8 cellular contexts compared by ENCODE assay signal in genomic region chr16:87324411-87325275, GRCh38. TPM values are rescaled to one million over a fixed set of nuclear protein-coding genes. Genes with fewer than 3 reads are reported as not detected.
DNase-seq lines count a peak whose midpoint lies in the region; ATAC-seq and TF ChIP-seq lines count a peak whose summit lies in the region.

No MANE protein-coding gene starts in this region.

- H3K36me3 ChIP-seq in HEK293 (ENCODE audit: control insufficient read depth in 2 of 2, insufficient read depth in 1 of 2, low read length in 2 of 2) (peaks cover 0 to 26% of the 10 kb centered on the region in 2 experiments; a peak in 1 of 3 replicates), lung (ENCODE audit: control insufficient read depth in 2 of 2, insufficient read depth in 2 of 2, low read length in 2 of 2) (peaks cover 0 to 15% of the 10 kb centered on the region in 2 donors)

- H3K4me3 ChIP-seq in HEK293 (ENCODE audit: low read depth, low read length) (no peak overlapping the region), choroid plexus epithelial cell (ENCODE audit: low read depth, low read length) (no peak overlapping the region), lung (no peak overlapping the region)

- ATAC-seq in lung (ENCODE audit: insufficient read depth, low FRiP score) (no peak), HG03095 (IDR thresholded peaks at IDR 0.05; ENCODE audit: unreplicated experiment) (no peak)
- ATAC-seq in stimulated activated naive CD8-positive, alpha-beta T cell treated with anti-CD3 and anti-CD28 coated beads, Interleukin-15, Interleukin-2, amounts not matched to agents 100 U/mL and 50 U/mL, for 24 hours: peak; percentile 61

- DNase-seq in CD1c-positive myeloid dendritic cell (ENCODE audit: extremely low spot score): peak; percentile 39
- peak; percentile 23 for DNase-seq in choroid plexus epithelial cell (ENCODE audit: low read depth)
- no peak for DNase-seq in lung (ENCODE audit: low spot score)
- DNase-seq in stimulated activated naive CD8-positive, alpha-beta T cell treated with anti-CD3 and anti-CD28 coated beads, Interleukin-15, Interleukin-2, amounts not matched to agents 100 U/mL and 50 U/mL, for 24 hours: peak; percentile 47
- DNase-seq in NCI-H146 (lab: John Stamatoyannopoulos, UW): no peak

- H3K27me3 ChIP-seq in lung (ENCODE audit: control insufficient read depth, insufficient read depth): no peaks in the 10 kb centered on the region

- H3K4me1 ChIP-seq in HEK293 (ENCODE audit: control insufficient read depth, insufficient read depth, low read length): no peaks in the 10 kb centered on the region
- peaks cover 0 to 4% of the 10 kb centered on the region in 2 donors for H3K4me1 ChIP-seq in lung (ENCODE audit: control insufficient read depth in 2 of 2, insufficient read depth in 2 of 2, low read length in 2 of 2)

- peak; percentile 79 for TF ChIP-seq CTCF in HEK293 (tag by site-specific recombination; IDR thresholded peaks at IDR 0.05)
- peak; percentile 62 for TF ChIP-seq CTCF in VCaP (conservative IDR thresholded peaks at IDR 0.05)
- peak; percentile 78 for TF ChIP-seq CTCF in choroid plexus epithelial cell (conservative IDR thresholded peaks at IDR 0.05; ENCODE audit: low read depth, low read length)
- peak; percentile 58 for TF ChIP-seq CTCF in lung (IDR thresholded peaks at IDR 0.05; ENCODE audit: control extremely low read depth, extremely low read depth)

- CTCF ChIA-PET in HEK293 (lab: Yijun Ruan, JAX): interaction anchor here (0.6 to 1.2 kb wide), 7 partner anchors 32 to 533 kb away, joined by 3 to 5 read pairs (median 4); partner anchors contain the start of gene FBXO31

- WGBS in lung, 2 donors: 56 to 59% methylated on average over 26 to 28 of the region's 28 CpGs

- POLR2A ChIA-PET in HEK293 (lab: Yijun Ruan, JAX): interaction anchor here (1.2 kb wide), 1 partner anchor 59 kb away, joined by 4 read pairs; the partner anchor contains the start of gene FBXO31

- H3K27ac ChIP-seq in HEK293 (ENCODE audit: extremely low read depth, low read depth, low read length) (no peak overlapping the region), VCaP (no peak overlapping the region), lung (ENCODE audit: low read depth in 1 of 2, low read length in 1 of 2) (no peak overlapping the region)

- H3K9me3 ChIP-seq in HEK293 (ENCODE audit: control insufficient read depth, insufficient read depth, low read depth, low read length) (no peaks in the 10 kb centered on the region), lung (ENCODE audit: control insufficient read depth in 2 of 2, insufficient read depth in 1 of 2, low read length in 1 of 2) (no peaks in the 10 kb centered on the region)

TF ChIP-seq in HEK293, 187 proteins besides CTCF, POLR2A, EP300 and RAD21:
- TF ChIP-seq ZBTB20 (tag by site-specific recombination; IDR thresholded peaks at IDR 0.05) (no peak), ZNF792 (tag by site-specific recombination; IDR thresholded peaks at IDR 0.05) (no peak), SP2 (tag by site-specific recombination; IDR thresholded peaks at IDR 0.05) (no peak), ZNF221 (tag by site-specific recombination; IDR thresholded peaks at IDR 0.05; ENCODE audit: borderline replicate concordance) (no peak), KLF16 (tag by site-specific recombination; IDR thresholded peaks at IDR 0.05) (0 out of 2 replicates have a peak, but pooled peaks have one; percentile 28), MZF1 (tag by site-specific recombination; IDR thresholded peaks at IDR 0.05; ENCODE audit: borderline replicate concordance) (no peak), ZBTB48 (tag by site-specific recombination; IDR thresholded peaks at IDR 0.05) (0 out of 2 replicates have a peak, but pooled peaks have one; percentile 28), GFI1B (tag by site-specific recombination; IDR thresholded peaks at IDR 0.05) (no peak), ZNF132 (tag by site-specific recombination; IDR thresholded peaks at IDR 0.05; ENCODE audit: borderline replicate concordance) (no peak), ZNF639 (tag by site-specific recombination; IDR thresholded peaks at IDR 0.05) (no peak), SP7 (tag by site-specific recombination; IDR thresholded peaks at IDR 0.05) (no peak), SCRT1 (tag by site-specific recombination; IDR thresholded peaks at IDR 0.05; ENCODE audit: borderline replicate concordance) (no peak), PATZ1 (tag by site-specific recombination; IDR thresholded peaks at IDR 0.05) (0 out of 2 replicates have a peak, but pooled peaks have one; percentile 21), ZNF654 (tag by site-specific recombination; IDR thresholded peaks at IDR 0.05; ENCODE audit: low read depth) (peak; percentile 27), ZBTB7A (tag by site-specific recombination; IDR thresholded peaks at IDR 0.05; ENCODE audit: low read depth) (no peak), ZNF514 (tag by site-specific recombination; IDR thresholded peaks at IDR 0.05) (no peak), ZNF324 (tag by site-specific recombination; IDR thresholded peaks at IDR 0.05) (no peak), BCL11A (tag by site-specific recombination; IDR thresholded peaks at IDR 0.05; ENCODE audit: low read depth) (no peak)
- TF ChIP-seq, protein P1, sequence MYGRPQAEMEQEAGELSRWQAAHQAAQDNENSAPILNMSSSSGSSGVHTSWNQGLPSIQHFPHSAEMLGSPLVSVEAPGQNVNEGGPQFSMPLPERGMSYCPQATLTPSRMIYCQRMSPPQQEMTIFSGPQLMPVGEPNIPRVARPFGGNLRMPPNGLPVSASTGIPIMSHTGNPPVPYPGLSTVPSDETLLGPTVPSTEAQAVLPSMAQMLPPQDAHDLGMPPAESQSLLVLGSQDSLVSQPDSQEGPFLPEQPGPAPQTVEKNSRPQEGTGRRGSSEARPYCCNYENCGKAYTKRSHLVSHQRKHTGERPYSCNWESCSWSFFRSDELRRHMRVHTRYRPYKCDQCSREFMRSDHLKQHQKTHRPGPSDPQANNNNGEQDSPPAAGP (tag by site-specific recombination; IDR thresholded peaks at IDR 0.05): no peak
TF ChIP-seq in HEK293: peak in this region for 4.

RNA-seq across cellular contexts. Expression of gene C16orf95, which starts 7.5 kb away (rescaled TPM):
- 1 to 10 TPM in 1 of 2 donors, under 1 TPM in 1; 0.48 to 4.3 TPM for total RNA-seq in lung
- 1 to 10 TPM; 1.9 to 2.3 TPM for polyA plus RNA-seq in lung

RNA-seq across cellular contexts. Expression of gene FBXO31, which starts 58.9 kb away (rescaled TPM):
- 10 to 100 TPM; 33.6 to 35.1 TPM for total RNA-seq in lung
- 10 to 100 TPM; 10.1 to 12.8 TPM for polyA plus RNA-seq in lung

Comparison
In these comparisons a context has a peak if more than half of its experiments do, and no peak if none do; other contexts are left out.
1. DNase-seq: peak in CD1c-positive myeloid dendritic cell (single experiment), choroid plexus epithelial cell (single experiment) and stimulated activated naive CD8-positive, alpha-beta T cell treated with anti-CD3 and anti-CD28 coated beads, Interleukin-15, Interleukin-2, amounts not matched to agents 100 U/mL and 50 U/mL, for 24 hours (single experiment); none in lung (single experiment) and NCI-H146 (single experiment).
2. Peak in every context shown above with its lines, with median percentiles within 50 percentile points of each other: CTCF ChIP-seq.